In genomic region chr17:3885271-3885670, GRCh38 we compare ENCODE assay signal across 1 cellular context.
TF ChIP-seq lines count a peak whose summit lies in the region.

No MANE protein-coding gene starts in this region.

TF ChIP-seq in IMR-90, 13 proteins besides CTCF, POLR2A, EP300 and RAD21:
- TF ChIP-seq BHLHE40 (IDR thresholded peaks at IDR 0.05; ENCODE audit: low read depth, low read length): no peak
